Comparison of ENCODE assay signal across 10 cellular contexts in genomic region chr2:218501665-218502064, GRCh38.
DNase-seq lines count a peak whose midpoint lies in the region; ATAC-seq and TF ChIP-seq lines count a peak whose summit lies in the region.
"Had no signal": no experiment of that assay in that cellular context is flagged by ENCODE, and none has a peak within 500 bp of the region (broad histone marks: within the 10 kb centered on the region; RNA-seq: fewer than 3 reads in every experiment).

No MANE protein-coding gene starts in this region.

- H3K9me3 ChIP-seq in cardiac muscle cell (ENCODE audit: low read depth) (no peaks in the 10 kb centered on the region), stomach (no peaks in the 10 kb centered on the region)

- 14 to 31% (median 18%) methylated on average over 2 of the region's 2 CpGs for WGBS in stomach, 5 donors

- no peak overlapping the region for H3K4me3 ChIP-seq in cardiac muscle cell
- no peak overlapping the region for H3K4me3 ChIP-seq in stomach

- TF ChIP-seq CTCF in cardiac muscle cell (IDR thresholded peaks at IDR 0.05; ENCODE audit: low read depth, low read length) (no peak), stomach (IDR thresholded peaks at IDR 0.05) (no peak)

- no peaks in the 10 kb centered on the region for H3K4me1 ChIP-seq in cardiac muscle cell (ENCODE audit: low read depth)
- peaks cover 0 to 17% (median 13%) of the 10 kb centered on the region in 4 donors for H3K4me1 ChIP-seq in stomach

- H3K27me3 ChIP-seq in cardiac muscle cell (no peaks in the 10 kb centered on the region), stomach (no peaks in the 10 kb centered on the region)

- intact Hi-C loops in Right ventricle myocardium superior (cut with DNase I) = no loop called here
- intact Hi-C loops in stomach (cut with DNase I; ENCODE audit: low total_unique reads) = no loop called here

- ATAC-seq in Right ventricle myocardium superior (ENCODE audit: poor library complexity) (no peak), left lobe of liver (peak; percentile 41), GM19328 (IDR thresholded peaks at IDR 0.05; ENCODE audit: unreplicated experiment) (no peak)
- ATAC-seq: left colon had no signal

- no peak for TF ChIP-seq POLR2A in stomach (IDR thresholded peaks at IDR 0.05)

- DNase-seq in cardiac muscle cell (ENCODE audit: low read depth in 1 of 2, low spot score in 1 of 2) = peak in 1 of 2 donors; percentile 82
- DNase-seq in Right ventricle myocardium superior = no peak
- DNase-seq in dermis blood vessel endothelial cell = peak; percentile 81
- no peak for DNase-seq in left lobe of liver (ENCODE audit: low spot score)
- no peak for DNase-seq in stomach
- DNase-seq in occipital lobe (lab: John Stamatoyannopoulos, UW) = no peak
- no peak for DNase-seq in DMS53 (lab: John Stamatoyannopoulos, UW)
- DNase-seq: left colon, NCI-H1930 had no signal

- peak overlapping the region; percentile 48 for H3K27ac ChIP-seq in cardiac muscle cell
- peak overlapping the region in 3 of 5 donors; percentile 25 to 52 (median 43) for H3K27ac ChIP-seq in stomach

- no peak for TF ChIP-seq EP300 in stomach (IDR thresholded peaks at IDR 0.05)

- H3K36me3 ChIP-seq in cardiac muscle cell (peaks cover 14% of the 10 kb centered on the region), stomach (peaks cover 4 to 48% (median 35%) of the 10 kb centered on the region in 4 donors)
